In the genomic region with DNA sequence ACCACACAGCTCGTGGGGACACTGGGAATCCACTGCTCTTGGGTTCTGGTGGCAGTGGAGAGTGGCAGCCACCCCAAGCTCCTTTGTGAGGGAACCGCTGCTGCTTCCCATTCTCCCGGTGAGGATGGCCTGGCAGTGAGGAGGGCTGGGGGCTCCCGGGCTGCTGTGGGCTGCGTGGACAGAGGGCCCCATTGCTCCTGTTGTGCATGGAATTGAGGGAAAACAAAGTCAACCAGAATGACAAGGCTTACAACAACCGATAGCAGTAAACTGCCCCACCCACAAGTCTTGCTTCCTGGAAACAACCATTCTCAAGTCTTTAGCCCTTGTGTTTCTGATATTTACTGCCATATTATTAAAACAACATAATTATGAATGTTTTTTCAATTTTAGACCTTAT, we compare ENCODE assay signal across 26 cellular contexts. TPM values are rescaled to one million over a fixed set of nuclear protein-coding genes. Genes with fewer than 3 reads are reported as not detected.
"Had no signal": no experiment of that assay in that cellular context is flagged by ENCODE, and none has a peak within 500 bp of the region (broad histone marks: within the 10 kb centered on the region; RNA-seq: fewer than 3 reads in every experiment).

No MANE protein-coding gene starts in this region.

- H3K9ac ChIP-seq: neural progenitor cell had no signal

- H3K9me3 ChIP-seq: left lung, lower lobe of right lung, neutrophil, ovary, right atrium auricular region, right lobe of liver, spleen, suprapubic skin, thoracic aorta, tibial artery, upper lobe of right lung had no signal

- DNase-seq: hypothalamus; immature natural killer cell; kidney; left colon; left lung; lower lobe of right lung; mesendoderm; naive B cell; natural killer cell; nephron progenitor cell; occipital lobe; ovary; right lobe of liver; small intestine; spleen; stimulated activated CD4-positive, alpha-beta T cell treated with anti-CD3 and anti-CD28 coated beads, Interleukin-4, amount 100 ng/mL, for 24 hours; stimulated activated naive CD4-positive, alpha-beta T cell; tibial artery; trophoblast cell; upper lobe of right lung had no signal

- H3K36me3 ChIP-seq: lower lobe of right lung, neural progenitor cell, neutrophil, ovary, right lobe of liver, upper lobe of right lung had no signal

- H3K27ac ChIP-seq: left lung, lower lobe of right lung, neural progenitor cell, neutrophil, ovary, right atrium auricular region, right lobe of liver, suprapubic skin, thoracic aorta, tibial artery, upper lobe of right lung had no signal

- H3K27me3 ChIP-seq: left lung, neural progenitor cell, neutrophil, ovary, right atrium auricular region, right lobe of liver, spleen, suprapubic skin, tibial artery, upper lobe of right lung had no signal

- H3K4me3 ChIP-seq: left lung, lower lobe of right lung, neural progenitor cell, ovary, right atrium auricular region, right lobe of liver, spleen, suprapubic skin, thoracic aorta, tibial artery, upper lobe of right lung had no signal

- ATAC-seq: left colon; left lung; lower lobe of right lung; natural killer cell; right lobe of liver; stimulated activated effector memory CD8-positive, alpha-beta T cell treated with anti-CD3 and anti-CD28 coated beads, Interleukin-12 subunit alpha, Interleukin-12 subunit beta, amount 100 ng/mL, for 72 hours; upper lobe of right lung had no signal

- H3K4me2 ChIP-seq: neural progenitor cell had no signal

- H2AFZ ChIP-seq: neural progenitor cell had no signal

- H3K4me1 ChIP-seq: left lung, lower lobe of right lung, right lobe of liver, upper lobe of right lung had no signal

RNA-seq across cellular contexts. Expression of gene TMTC1, which starts 32.1 kb away (rescaled TPM):
- polyA plus RNA-seq: immature natural killer cell had no signal
